Comparison of ENCODE assay signal across 23 cellular contexts in genomic region chr15:35210370-35210769, GRCh38.
"Had no signal": no experiment of that assay in that cellular context is flagged by ENCODE, and none has a peak within 500 bp of the region (broad histone marks: within the 10 kb centered on the region; RNA-seq: fewer than 3 reads in every experiment).

No MANE protein-coding gene starts in this region.

- H3K4me3 ChIP-seq: coronary artery, dorsolateral prefrontal cortex, esophagus muscularis mucosa, gastroesophageal sphincter, heart left ventricle, hepatocyte, left lung, lower lobe of right lung had no signal

- H3K36me3 ChIP-seq: esophagus muscularis mucosa, gastroesophageal sphincter, heart left ventricle, left lung, lower lobe of right lung had no signal

- DNase-seq: dermis blood vessel endothelial cell; dorsolateral prefrontal cortex; effector CD4-positive, alpha-beta T cell; effector memory CD4-positive, alpha-beta T cell; foreskin keratinocyte; heart left ventricle; hypothalamus; immature natural killer cell; left cardiac atrium; left lung; left ventricle myocardium superior; lower lobe of right lung; mesendoderm; midbrain; naive B cell had no signal

- H2AFZ ChIP-seq: hepatocyte had no signal

- H3K79me2 ChIP-seq: hepatocyte had no signal

- H3K4me2 ChIP-seq: hepatocyte had no signal

- H3K27ac ChIP-seq: coronary artery, dorsolateral prefrontal cortex, esophagus muscularis mucosa, foreskin keratinocyte, gastroesophageal sphincter, heart left ventricle, hepatocyte, left lung, lower lobe of right lung had no signal

- H3K4me1 ChIP-seq: foreskin keratinocyte, gastroesophageal sphincter, left lung, lower lobe of right lung had no signal

- H3K27me3 ChIP-seq: dorsolateral prefrontal cortex, esophagus muscularis mucosa, foreskin keratinocyte, gastroesophageal sphincter, heart left ventricle, hepatocyte, left lung had no signal

- ATAC-seq: foreskin keratinocyte, gastroesophageal sphincter, heart left ventricle, left lung, left ventricle myocardium superior, lower lobe of right lung had no signal

- H3K9me3 ChIP-seq: esophagus muscularis mucosa, gastroesophageal sphincter, heart left ventricle, left lung, lower lobe of right lung had no signal

- FAIRE-seq: colon, endothelial cell of umbilical vein, frontal cortex, keratinocyte had no signal
